In genomic region chr16:67658849-67659674, GRCh38 we compare ENCODE assay signal across 8 cellular contexts. TPM values are rescaled to one million over a fixed set of nuclear protein-coding genes. Genes with fewer than 3 reads are reported as not detected.
DNase-seq lines count a peak whose midpoint lies in the region; ATAC-seq, FAIRE-seq and TF ChIP-seq lines count a peak whose summit lies in the region.

No MANE protein-coding gene starts in this region.

- H3K4me1 Mint-ChIP-seq in natural killer cell treated with Interleukin-12 subunit alpha and Interleukin-12 subunit beta and Interleukin-15 and Interleukin-18, amount 100 ng/mL, for 72 hours (ENCODE audit: low read depth in 2 of 2): peaks cover 8 to 19% of the 10 kb centered on the region in 2 donors

- intact Hi-C loops in colonic mucosa (cut with DNase I): loop anchor here (10.0 kb wide), 1 partner anchor 114 kb away; no protein-coding TSS in a partner anchor

- H3K27ac ChIP-seq in colonic mucosa: no peak overlapping the region

- no peaks in the 10 kb centered on the region for H3K36me3 Mint-ChIP-seq in natural killer cell treated with Interleukin-12 subunit alpha and Interleukin-12 subunit beta and Interleukin-15 and Interleukin-18, amount 100 ng/mL, for 72 hours

- no peak for FAIRE-seq in GM12891 (lab: Jason Lieb, UNC)

- peak overlapping the region; percentile 86 to 93 for H3K27ac Mint-ChIP-seq in natural killer cell treated with Interleukin-12 subunit alpha and Interleukin-12 subunit beta and Interleukin-15 and Interleukin-18, amount 100 ng/mL, for 72 hours

- H3K4me3 Mint-ChIP-seq in natural killer cell treated with Interleukin-12 subunit alpha and Interleukin-12 subunit beta and Interleukin-15 and Interleukin-18, amount 100 ng/mL, for 72 hours: peak overlapping the region; percentile 90

- H3K27me3 ChIP-seq in BE2C (no peaks in the 10 kb centered on the region), MG63 (no peaks in the 10 kb centered on the region), colonic mucosa (peaks cover 12% of the 10 kb centered on the region)

- no peaks in the 10 kb centered on the region for H3K9me3 Mint-ChIP-seq in natural killer cell treated with Interleukin-12 subunit alpha and Interleukin-12 subunit beta and Interleukin-15 and Interleukin-18, amount 100 ng/mL, for 72 hours

- H3K27me3 Mint-ChIP-seq in natural killer cell treated with Interleukin-12 subunit alpha and Interleukin-12 subunit beta and Interleukin-15 and Interleukin-18, amount 100 ng/mL, for 72 hours: no peaks in the 10 kb centered on the region

- TF ChIP-seq CTCF in BE2C (IDR thresholded peaks at IDR 0.05; ENCODE audit: low read depth, low read length): no peak
- TF ChIP-seq CTCF in colonic mucosa (IDR thresholded peaks at IDR 0.05): no peak

- no peak for ATAC-seq in natural killer cell treated with Interleukin-12 subunit alpha and Interleukin-12 subunit beta and Interleukin-15 and Interleukin-18, amount 100 ng/mL, for 72 hours
- ATAC-seq in HG03196 (IDR thresholded peaks at IDR 0.05; ENCODE audit: unreplicated experiment): no peak

- H3K36me3 ChIP-seq in BE2C (peaks cover 19% of the 10 kb centered on the region), MG63 (no peaks in the 10 kb centered on the region), colonic mucosa (no peaks in the 10 kb centered on the region)

- H3K9me3 ChIP-seq in BE2C (no peaks in the 10 kb centered on the region), MG63 (no peaks in the 10 kb centered on the region), colonic mucosa (no peaks in the 10 kb centered on the region)

- DNase-seq in BE2C: no peak
- DNase-seq in MG63: no peak
- DNase-seq in colonic mucosa: no peak
- DNase-seq in natural killer cell treated with Interleukin-12 subunit alpha and Interleukin-12 subunit beta and Interleukin-15 and Interleukin-18, amount 100 ng/mL, for 72 hours (ENCODE audit: low spot score): no peak
- no peak for DNase-seq in SIG-M5 (lab: John Stamatoyannopoulos, UW)
- no peak for DNase-seq in GM12891 (ENCODE audit: insufficient read length, low spot score)
- DNase-seq in SW480 (ENCODE audit: low spot score): no peak

- no peak for TF ChIP-seq POLR2A in GM12891 (IDR thresholded peaks at IDR 0.05; ENCODE audit: low read depth, low read length)

- H3K9ac ChIP-seq in colonic mucosa (ENCODE audit: low read depth in 2 of 2, low read length in 2 of 2): peak overlapping the region; percentile 62 to 90

- no peaks in the 10 kb centered on the region; the same call in 1 of the 2 replicates for H3K4me1 ChIP-seq in BE2C
- peaks cover 12% of the 10 kb centered on the region for H3K4me1 ChIP-seq in colonic mucosa

- peak overlapping the region; percentile 96 for H3K4me3 ChIP-seq in BE2C (ENCODE audit: low read depth, low read length)
- peak overlapping the region; percentile 78 for H3K4me3 ChIP-seq in MG63
- peak overlapping the region; percentile 90 for H3K4me3 ChIP-seq in colonic mucosa

TF ChIP-seq in GM12891, 5 proteins besides CTCF, POLR2A, EP300 and RAD21:
- no peak for TF ChIP-seq TAF1 (IDR thresholded peaks at IDR 0.05; ENCODE audit: low read depth, low read length)
- no peak for TF ChIP-seq POU2F2 (IDR thresholded peaks at IDR 0.05; ENCODE audit: low read depth, low read length)
- no peak for TF ChIP-seq POLR2AphosphoS5 (IDR thresholded peaks at IDR 0.05; ENCODE audit: low read depth, low read length)
- no peak for TF ChIP-seq SPI1 (IDR thresholded peaks at IDR 0.05; ENCODE audit: low read depth, low read length)
- no peak for TF ChIP-seq PAX5 (IDR thresholded peaks at IDR 0.05; ENCODE audit: insufficient read depth, low read length, severe bottlenecking)

RNA-seq across cellular contexts. Expression of gene ACD, which starts 1.0 kb away (rescaled TPM):
- 88.4 TPM for polyA plus RNA-seq in BE2C (2012; ENCODE audit: insufficient read depth, insufficient read length, low read depth)
- total RNA-seq in MG63 (2014; rRNA removed; shearing (Covaris generic); ENCODE audit: low replicate concordance): 24.4 and 24.7 TPM in 2 replicates
- total RNA-seq in colonic mucosa: 10 to 100 TPM; 11.8 to 27.5 TPM
- 10 to 100 TPM; 54.9 to 91.3 TPM for total RNA-seq in natural killer cell treated with Interleukin-12 subunit alpha and Interleukin-12 subunit beta and Interleukin-15 and Interleukin-18, amount 100 ng/mL, for 72 hours
- 23.8 TPM for polyA plus RNA-seq in GM12891 (2012; ENCODE audit: low read depth, missing spikeins)

RNA-seq across cellular contexts. Expression of gene PARD6A, which starts 1.7 kb away (rescaled TPM):
- 83.9 TPM for polyA plus RNA-seq in BE2C (2012; ENCODE audit: insufficient read depth, insufficient read length, low read depth)
- 0.89 and 1.5 TPM in 2 replicates for total RNA-seq in MG63 (2014; rRNA removed; shearing (Covaris generic); ENCODE audit: low replicate concordance)
- total RNA-seq in colonic mucosa: 10 to 100 TPM in 1 of 2 donors, 1 to 10 TPM in 1; 4.6 to 10.3 TPM
- 1 to 10 TPM; 6.3 to 8.0 TPM for total RNA-seq in natural killer cell treated with Interleukin-12 subunit alpha and Interleukin-12 subunit beta and Interleukin-15 and Interleukin-18, amount 100 ng/mL, for 72 hours
- polyA plus RNA-seq in GM12891 (2012; ENCODE audit: low read depth, missing spikeins): 2.4 TPM

RNA-seq across cellular contexts. Expression of gene ENKD1, which starts 7.5 kb away (rescaled TPM):
- 56.8 TPM for polyA plus RNA-seq in BE2C (2012; ENCODE audit: insufficient read depth, insufficient read length, low read depth)
- total RNA-seq in MG63 (2014; rRNA removed; shearing (Covaris generic); ENCODE audit: low replicate concordance): 8.8 and 15.7 TPM in 2 replicates
- 10 to 100 TPM in 1 of 2 donors, 1 to 10 TPM in 1; 9.1 to 13.0 TPM for total RNA-seq in colonic mucosa
- 10 to 100 TPM in 1 of 2 donors, 1 to 10 TPM in 1; 8.1 to 12.2 TPM for total RNA-seq in natural killer cell treated with Interleukin-12 subunit alpha and Interleukin-12 subunit beta and Interleukin-15 and Interleukin-18, amount 100 ng/mL, for 72 hours
- polyA plus RNA-seq in GM12891 (2012; ENCODE audit: low read depth, missing spikeins): 5.9 TPM

RNA-seq across cellular contexts. Expression of gene C16orf86, which starts 7.6 kb away (rescaled TPM):
- 12.9 TPM for polyA plus RNA-seq in BE2C (2012; ENCODE audit: insufficient read depth, insufficient read length, low read depth)
- total RNA-seq in MG63 (2014; rRNA removed; shearing (Covaris generic); ENCODE audit: low replicate concordance): not detected in 2 replicates
- 1 to 10 TPM; 1.1 to 1.4 TPM for total RNA-seq in colonic mucosa
- 1 to 10 TPM; 1.6 to 1.9 TPM for total RNA-seq in natural killer cell treated with Interleukin-12 subunit alpha and Interleukin-12 subunit beta and Interleukin-15 and Interleukin-18, amount 100 ng/mL, for 72 hours
- polyA plus RNA-seq in GM12891 (2012; ENCODE audit: low read depth, missing spikeins): 3.1 TPM

RNA-seq across cellular contexts. Expression of gene CARMIL2, which starts 14.1 kb away (rescaled TPM):
- polyA plus RNA-seq in BE2C (2012; ENCODE audit: insufficient read depth, insufficient read length, low read depth): 89.7 TPM
- 0.07 TPM in 1 of 2 replicates, not detected in the other for total RNA-seq in MG63 (2014; rRNA removed; shearing (Covaris generic); ENCODE audit: low replicate concordance)
- total RNA-seq in colonic mucosa: 1 to 10 TPM; 1.9 to 2.5 TPM
- total RNA-seq in natural killer cell treated with Interleukin-12 subunit alpha and Interleukin-12 subunit beta and Interleukin-15 and Interleukin-18, amount 100 ng/mL, for 72 hours: 10 to 100 TPM; 33.8 to 89.7 TPM
- polyA plus RNA-seq in GM12891 (2012; ENCODE audit: low read depth, missing spikeins): 56.0 TPM
